13 cellular contexts compared by ENCODE assay signal in the genomic region with DNA sequence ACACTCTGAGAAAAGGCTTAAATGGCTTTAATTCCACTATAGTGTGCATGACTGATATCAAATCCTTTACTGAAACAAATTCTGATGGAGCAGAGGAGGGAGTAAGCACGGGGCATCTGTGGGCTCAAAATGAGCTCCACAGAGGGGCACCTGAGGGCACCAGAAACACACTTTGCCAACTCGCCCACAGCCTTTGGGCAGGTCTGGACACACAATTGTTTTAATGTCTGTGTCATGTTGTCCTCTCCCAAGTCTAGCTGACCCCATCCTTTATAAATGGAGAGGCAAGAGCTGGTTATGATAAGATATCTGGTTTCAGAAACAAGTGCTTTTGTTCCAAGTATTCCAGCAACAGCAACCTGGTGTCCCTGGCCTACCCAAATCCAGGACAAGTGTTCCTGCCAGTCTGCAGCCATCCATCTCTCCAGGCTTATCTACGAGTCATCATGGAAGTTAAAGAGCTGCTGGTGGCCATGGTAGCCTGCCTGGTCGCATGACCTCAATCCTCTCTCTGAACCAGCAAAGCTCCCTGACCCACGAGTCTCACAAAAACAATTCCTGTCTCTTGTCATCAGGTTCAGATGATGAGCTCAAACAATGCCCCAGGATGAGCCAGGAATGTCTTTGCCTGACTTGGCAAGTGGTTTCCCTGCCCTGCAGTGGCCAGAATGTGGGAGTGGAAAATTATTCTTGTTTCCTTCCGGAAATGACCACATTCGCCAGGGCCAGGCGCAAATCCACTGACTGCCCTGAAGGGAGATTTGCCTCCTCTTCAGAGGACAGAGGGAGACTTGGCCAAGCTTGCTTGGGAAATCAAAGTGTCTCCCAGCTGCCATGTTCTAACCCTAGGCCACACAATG.
A peak's percentile ranks its signal among the peaks of the same experiment; 100 is the strongest.
DNase-seq lines count a peak whose midpoint lies in the region; ATAC-seq and TF ChIP-seq lines count a peak whose summit lies in the region.
"Had no signal": no experiment of that assay in that cellular context is flagged by ENCODE, and none has a peak within 500 bp of the region (broad histone marks: within the 10 kb centered on the region; RNA-seq: fewer than 3 reads in every experiment).

No MANE protein-coding gene starts in this region.

- no peak for TF ChIP-seq EP300 in esophagus muscularis mucosa (IDR thresholded peaks at IDR 0.05)

- H4K8ac ChIP-seq in neuronal stem cell (ENCODE audit: low read depth, low read length) (no peak overlapping the region), mesendoderm (ENCODE audit: low read depth, low read length) (no peak overlapping the region)

- no peak overlapping the region for H2BK15ac ChIP-seq in neuronal stem cell (ENCODE audit: low read length)
- H2BK15ac ChIP-seq in mesendoderm (replicated peaks; ENCODE audit: low read depth): no peak overlapping the region

- H4K5ac ChIP-seq in mesendoderm (ENCODE audit: low read length): no peak overlapping the region

- H2AFZ ChIP-seq in neuronal stem cell (ENCODE audit: low read length): no peak overlapping the region

- H2AK5ac ChIP-seq in neuronal stem cell (ENCODE audit: low read depth, low read length) (peak overlapping the region; percentile 28), mesendoderm (ENCODE audit: low read length) (no peak overlapping the region)

- H3K4me2 ChIP-seq in neuronal stem cell (ENCODE audit: insufficient read depth, low read length, poor library complexity, severe bottlenecking): no peak overlapping the region
- no peak overlapping the region for H3K4me2 ChIP-seq in mesendoderm (ENCODE audit: low read length)

- peak overlapping the region; percentile 5 for H3K18ac ChIP-seq in neuronal stem cell (ENCODE audit: low read length)
- H3K18ac ChIP-seq in mesendoderm (ENCODE audit: low read length): no peak overlapping the region

- 75% methylated on average over 8 of the region's 8 CpGs for WGBS in esophagus muscularis mucosa
- WGBS in neuronal stem cell (ENCODE audit: extremely low coverage in 2 of 2, insufficient read length in 2 of 2, insufficient replicate concordance in 1 of 2), 2 donors: no CpG with 5 or more reads among the region's 8 CpGs
- no CpG with 5 or more reads among the region's 8 CpGs for WGBS in mesendoderm (ENCODE audit: extremely low coverage, insufficient coverage, low lambda C conversion rate)

- H3K9me3 ChIP-seq in SJCRH30 (replicated peaks): no peaks in the 10 kb centered on the region
- no peaks in the 10 kb centered on the region for H3K9me3 ChIP-seq in esophagus muscularis mucosa
- no peaks in the 10 kb centered on the region for H3K9me3 ChIP-seq in neuronal stem cell (replicated peaks in 1 of 2; ENCODE audit: control insufficient read depth in 2 of 2, insufficient read depth in 1 of 2, low read depth in 1 of 2, low read length in 2 of 2)
- H3K9me3 ChIP-seq: Peyer's patch, vagina had no signal

- H3K4me3 ChIP-seq in SJCRH30 (no peak overlapping the region), esophagus muscularis mucosa (no peak overlapping the region), neuronal stem cell (ENCODE audit: low read length in 2 of 2) (no peak overlapping the region), mesendoderm (ENCODE audit: low read length) (no peak overlapping the region)
- H3K4me3 ChIP-seq: Peyer's patch, vagina had no signal

- H3K27me3 ChIP-seq in SJCRH30 (no peaks in the 10 kb centered on the region), esophagus muscularis mucosa (no peaks in the 10 kb centered on the region), neuronal stem cell (ENCODE audit: control insufficient read depth in 3 of 3, insufficient read depth in 3 of 3, low read depth in 1 of 3, low read length in 3 of 3) (peaks cover 0 to 3% (median 0%) of the 10 kb centered on the region in 3 experiments), mesendoderm (ENCODE audit: insufficient read depth, low read length, poor library complexity) (no peaks in the 10 kb centered on the region)
- H3K27me3 ChIP-seq: Peyer's patch, vagina had no signal

- H3K79me1 ChIP-seq in neuronal stem cell (ENCODE audit: low read depth, low read length): no peaks in the 10 kb centered on the region
- no peaks in the 10 kb centered on the region for H3K79me1 ChIP-seq in mesendoderm (ENCODE audit: low read length)

- intact Hi-C loops in esophagus muscularis mucosa (cut with DNase I): no loop called here

- H2BK5ac ChIP-seq in neuronal stem cell (ENCODE audit: low read length) (no peak overlapping the region), mesendoderm (ENCODE audit: low read length) (no peak overlapping the region)

- no peak for TF ChIP-seq CTCF in esophagus muscularis mucosa (IDR thresholded peaks at IDR 0.05)

- H3K27ac ChIP-seq in SJCRH30 (no peak overlapping the region; the same call in 1 of the 2 replicates), esophagus muscularis mucosa (replicated peaks in 1 of 4) (peak overlapping the region in 3 of 4 donors; percentile 23 to 61 (median 25)), neuronal stem cell (replicated peaks; ENCODE audit: low read length) (no peak overlapping the region), mesendoderm (ENCODE audit: low read depth, low read length) (no peak overlapping the region)
- H3K27ac ChIP-seq: Peyer's patch, vagina had no signal

- H3K9ac ChIP-seq in neuronal stem cell (ENCODE audit: low read depth, low read length, poor library complexity) (no peak overlapping the region), mesendoderm (ENCODE audit: low read length) (no peak overlapping the region)

- H3K4ac ChIP-seq in neuronal stem cell (ENCODE audit: low read length) (no peak overlapping the region), mesendoderm (ENCODE audit: low read depth, low read length) (no peak overlapping the region)

- H3K23ac ChIP-seq in neuronal stem cell (ENCODE audit: low read depth, low read length, poor library complexity) (no peak overlapping the region), mesendoderm (ENCODE audit: low read length) (no peak overlapping the region)

- H3K14ac ChIP-seq in neuronal stem cell (ENCODE audit: low read length): no peak overlapping the region

- no peak overlapping the region for H3K56ac ChIP-seq in mesendoderm (ENCODE audit: low read length)

- no peak overlapping the region for H2BK12ac ChIP-seq in neuronal stem cell (ENCODE audit: low read length)

- TF ChIP-seq POLR2A in esophagus muscularis mucosa (IDR thresholded peaks at IDR 0.05; ENCODE audit: low read depth): no peak

- H2BK120ac ChIP-seq in neuronal stem cell (ENCODE audit: low read depth, low read length) (peak overlapping the region; percentile 14), mesendoderm (ENCODE audit: low read depth, low read length) (no peak overlapping the region)

- ATAC-seq in GM21723 (IDR thresholded peaks at IDR 0.05; ENCODE audit: unreplicated experiment) (no peak), GM21515 (IDR thresholded peaks at IDR 0.05; ENCODE audit: unreplicated experiment) (no peak)
- ATAC-seq: naive thymus-derived CD8-positive, alpha-beta T cell had no signal

- H3K79me2 ChIP-seq in mesendoderm (ENCODE audit: control insufficient read depth, insufficient read depth, low read length): no peaks in the 10 kb centered on the region

- no peak overlapping the region for H4K91ac ChIP-seq in neuronal stem cell (ENCODE audit: low read depth, low read length, poor library complexity)

- DNase-seq in COLO829 (ENCODE audit: low spot score) (peak; percentile 30), SJCRH30 (peak; percentile 24 to 45), esophagus muscularis mucosa (ENCODE audit: extremely low spot score) (no peak), neuronal stem cell (ENCODE audit: low spot score) (no peak), mesendoderm (no peak), NAMALWA (ENCODE audit: low spot score) (no peak)
- DNase-seq: naive thymus-derived CD8-positive, alpha-beta T cell; NCI-H2227 treated with DMSO at 0.1 percent for 48 hours; Peyer's patch; stimulated activated CD8-positive, alpha-beta memory T cell treated with anti-CD3 and anti-CD28 coated beads, Interleukin-4, amount 100 ng/mL, for 48 hours had no signal

- no peaks in the 10 kb centered on the region for H3K36me3 ChIP-seq in SJCRH30
- no peaks in the 10 kb centered on the region for H3K36me3 ChIP-seq in esophagus muscularis mucosa
- no peaks in the 10 kb centered on the region for H3K36me3 ChIP-seq in neuronal stem cell (replicated peaks in 1 of 2; ENCODE audit: control insufficient read depth in 2 of 2, insufficient read depth in 2 of 2, low read length in 2 of 2)
- no peaks in the 10 kb centered on the region for H3K36me3 ChIP-seq in mesendoderm (ENCODE audit: control insufficient read depth, insufficient read depth, low read length)
- H3K36me3 ChIP-seq: Peyer's patch, vagina had no signal

- H3K4me1 ChIP-seq in SJCRH30 (peaks cover 10% of the 10 kb centered on the region), esophagus muscularis mucosa (peaks cover 0 to 18% (median 17%) of the 10 kb centered on the region in 4 donors), neuronal stem cell (ENCODE audit: control insufficient read depth in 2 of 2, insufficient read depth in 1 of 2, low read depth in 1 of 2, low read length in 2 of 2) (peaks cover 6 to 19% of the 10 kb centered on the region in 2 donors), mesendoderm (ENCODE audit: control insufficient read depth, low read depth, low read length) (no peaks in the 10 kb centered on the region)
- H3K4me1 ChIP-seq: Peyer's patch, vagina had no signal

Comparison
In these comparisons a context has a peak if more than half of its experiments do, and no peak if none do; other contexts are left out.
1. DNase-seq: peak in COLO829 (single experiment) and SJCRH30 (2 of 2); none in esophagus muscularis mucosa (single experiment), neuronal stem cell (single experiment), mesendoderm (single experiment) and NAMALWA (single experiment).
2. H3K27ac ChIP-seq: peak in esophagus muscularis mucosa (3 of 4); none in SJCRH30 (single experiment), neuronal stem cell (single experiment) and mesendoderm (single experiment).